ENCODE assay signal across 8 cellular contexts in genomic region chr14:77760381-77761204, GRCh38. TPM values are rescaled to one million over a fixed set of nuclear protein-coding genes. Genes with fewer than 3 reads are reported as not detected.
DNase-seq lines count a peak whose midpoint lies in the region; ATAC-seq lines count a peak whose summit lies in the region.

Gene SNW1 (minus strand): TSS chr14:77761156. CDS start chr14:77761127, 29 bp downstream.

- peak; percentile 93 for ATAC-seq in CD4-positive, CD25-positive, alpha-beta regulatory T cell (ENCODE audit: low read depth in 2 of 2)
- ATAC-seq in GM19328 (IDR thresholded peaks at IDR 0.05; ENCODE audit: unreplicated experiment) (peak; percentile 95), HG03520 (IDR thresholded peaks at IDR 0.05; ENCODE audit: unreplicated experiment) (peak; percentile 88)

- no peaks in the 10 kb centered on the region for H3K9me3 ChIP-seq in CD4-positive, CD25-positive, alpha-beta regulatory T cell (ENCODE audit: control insufficient read depth in 2 of 2, low read length in 2 of 2)
- no peaks in the 10 kb centered on the region for H3K9me3 ChIP-seq in mononuclear cell (ENCODE audit: low read depth, low read length)

- peaks cover 22 to 51% (median 37%) of the 10 kb centered on the region in 4 donors for H3K4me1 Mint-ChIP-seq in CD4-positive, CD25-positive, alpha-beta regulatory T cell

- H3K27ac Mint-ChIP-seq in CD4-positive, CD25-positive, alpha-beta regulatory T cell = peak within 1 kb of the TSS; percentile 90 to 98 (median 98)

- H3K4me3 Mint-ChIP-seq in CD4-positive, CD25-positive, alpha-beta regulatory T cell = peak within 1 kb of the TSS; percentile 97 to 100 (median 98)

- H3K4me3 ChIP-seq in CD4-positive, CD25-positive, alpha-beta regulatory T cell (ENCODE audit: low read depth, low read length) = peak within 1 kb of the TSS; percentile 98
- peak within 1 kb of the TSS; percentile 90 for H3K4me3 ChIP-seq in mononuclear cell (ENCODE audit: low read length)

- H3K9me3 Mint-ChIP-seq in CD4-positive, CD25-positive, alpha-beta regulatory T cell = no peaks in the 10 kb centered on the region

- no peaks in the 10 kb centered on the region for H3K27me3 ChIP-seq in CD4-positive, CD25-positive, alpha-beta regulatory T cell (ENCODE audit: control insufficient read depth, insufficient read depth, low read length)
- H3K27me3 ChIP-seq in mononuclear cell (ENCODE audit: insufficient read depth, low read length) = no peaks in the 10 kb centered on the region

- peaks cover 12% of the 10 kb centered on the region for H3K36me3 Mint-ChIP-seq in CD4-positive, CD25-positive, alpha-beta regulatory T cell

- H3K27ac ChIP-seq in CD4-positive, CD25-positive, alpha-beta regulatory T cell (ENCODE audit: insufficient read depth, low read length, poor library complexity, severe bottlenecking) = peak within 1 kb of the TSS; percentile 96
- H3K27ac ChIP-seq in epithelial cell of prostate = peak within 1 kb of the TSS; percentile 59

- peaks cover 13% of the 10 kb centered on the region for H3K36me3 ChIP-seq in CD4-positive, CD25-positive, alpha-beta regulatory T cell (ENCODE audit: control insufficient read depth, insufficient read depth, low read length)

- H3K4me1 ChIP-seq in CD4-positive, CD25-positive, alpha-beta regulatory T cell (ENCODE audit: control insufficient read depth, insufficient read depth, low read length, poor library complexity, severe bottlenecking) = peaks cover 38% of the 10 kb centered on the region
- peaks cover 35% of the 10 kb centered on the region for H3K4me1 ChIP-seq in mononuclear cell (ENCODE audit: insufficient read depth, low read length)

- no peaks in the 10 kb centered on the region for H3K27me3 Mint-ChIP-seq in CD4-positive, CD25-positive, alpha-beta regulatory T cell

- DNase-seq in CD4-positive, CD25-positive, alpha-beta regulatory T cell = peak; percentile 87 to 96 (median 92)
- DNase-seq in NOMO-1 treated with dmso at 0.1 percent for 144 hours (lab: John Stamatoyannopoulos, UW; ENCODE audit: unreplicated experiment) (peak; percentile 93), activated T-cell treated with anti-CD3 and anti-CD28 coated beads for 24 hours (ENCODE audit: low read depth) (peak; percentile 89), epithelial cell of prostate (ENCODE audit: low read depth, low spot score) (no peak)
- DNase-seq in stimulated activated CD8-positive, alpha-beta memory T cell treated with anti-CD3 and anti-CD28 coated beads, Interleukin-4, amount 100 ng/mL, for 1 hour (ENCODE audit: low read depth in 2 of 2, low spot score in 1 of 2) = peak; percentile 73 to 86

RNA-seq across cellular contexts. Expression of gene SNW1, which starts in this region (rescaled TPM):
- 102 TPM for total RNA-seq in CD4-positive, CD25-positive, alpha-beta regulatory T cell
- polyA plus RNA-seq in CD4-positive, CD25-positive, alpha-beta regulatory T cell = 10 to 100 TPM; 77.9 to 96.5 (median 81.2) TPM
- 111 TPM for total RNA-seq in mononuclear cell
